Comparison of ENCODE assay signal across 8 cellular contexts in genomic region chr11:65133724-65134123, GRCh38. TPM values are rescaled to one million over a fixed set of nuclear protein-coding genes. Genes with fewer than 3 reads are reported as not detected.
A peak's percentile ranks its signal among the peaks of the same experiment; 100 is the strongest.
DNase-seq lines count a peak whose midpoint lies in the region; ATAC-seq and TF ChIP-seq lines count a peak whose summit lies in the region.

No MANE protein-coding gene starts in this region.

- intact Hi-C loops in Right ventricle myocardium inferior (cut with DNase I), result loop anchor here (1.0 kb wide), 1 partner anchor 48 kb away; the partner anchor contains the start of gene CAPN1
- intact Hi-C loops in cardiac septum (cut with DNase I), result loop anchor here (5.0 kb wide), 1 partner anchor 49 kb away; the partner anchor contains the start of gene CAPN1
- intact Hi-C loops in colonic mucosa (cut with DNase I), result no loop called here

- ATAC-seq in Right ventricle myocardium inferior (no peak), HG03521 (IDR thresholded peaks at IDR 0.05; ENCODE audit: unreplicated experiment) (no peak), HG03196 (IDR thresholded peaks at IDR 0.05; ENCODE audit: unreplicated experiment) (no peak)

- H3K4me3 ChIP-seq in colonic mucosa, result peak overlapping the region; percentile 86

- H3K4me1 ChIP-seq in colonic mucosa, result peaks cover 15% of the 10 kb centered on the region

- TF ChIP-seq CTCF in colonic mucosa (IDR thresholded peaks at IDR 0.05) (no peak), mesothelial cell of epicardium (IDR thresholded peaks at IDR 0.05; ENCODE audit: unreplicated experiment) (no peak)

- H3K9ac ChIP-seq in colonic mucosa (ENCODE audit: low read depth in 2 of 2, low read length in 2 of 2), result peak overlapping the region; percentile 96 to 98

- no peaks in the 10 kb centered on the region for H3K9me3 Mint-ChIP-seq in mesothelial cell of epicardium

- no peaks in the 10 kb centered on the region for H3K27me3 ChIP-seq in colonic mucosa

- H3K27ac Mint-ChIP-seq in mesothelial cell of epicardium, result peak overlapping the region; percentile 100

- peaks cover 3% of the 10 kb centered on the region for H3K36me3 Mint-ChIP-seq in mesothelial cell of epicardium

- no peaks in the 10 kb centered on the region for H3K27me3 Mint-ChIP-seq in mesothelial cell of epicardium (ENCODE audit: low read depth)

- peaks cover 27% of the 10 kb centered on the region for H3K36me3 ChIP-seq in colonic mucosa

- H3K4me1 Mint-ChIP-seq in mesothelial cell of epicardium, result peaks cover 30% of the 10 kb centered on the region

- no peaks in the 10 kb centered on the region for H3K9me3 ChIP-seq in colonic mucosa

- H3K27ac ChIP-seq in colonic mucosa, result peak overlapping the region; percentile 94

- peak overlapping the region; percentile 99 for H3K4me3 Mint-ChIP-seq in mesothelial cell of epicardium

- DNase-seq in Right ventricle myocardium inferior (ENCODE audit: missing footprints), result peak; percentile 71
- DNase-seq in cardiac septum (ENCODE audit: low spot score), result no peak
- DNase-seq in colonic mucosa, result no peak
- no peak for DNase-seq in mesothelial cell of epicardium (ENCODE audit: low spot score in 2 of 2, unreplicated experiment in 2 of 2)
- DNase-seq in SHP77 (lab: John Stamatoyannopoulos, UW), result no peak
- DNase-seq in C1 segment of cervical spinal cord (lab: John Stamatoyannopoulos, UW), result no peak

RNA-seq across cellular contexts. Expression of gene SYVN1, which starts 0.6 kb away (rescaled TPM):
- 27.1 TPM for total RNA-seq in Right ventricle myocardium inferior
- 25.2 TPM for total RNA-seq in cardiac septum
- 10 to 100 TPM; 64.3 to 66.0 TPM for total RNA-seq in colonic mucosa
- total RNA-seq in mesothelial cell of epicardium, result 45.4 to 52.6 TPM (median 47.8 TPM) in 3 replicates

RNA-seq across cellular contexts. Expression of gene MRPL49, which starts 11.6 kb away (rescaled TPM):
- total RNA-seq in Right ventricle myocardium inferior (35.8 TPM), cardiac septum (28.5 TPM), colonic mucosa (10 to 100 TPM; 60.7 to 72.3 TPM), mesothelial cell of epicardium (41.3 to 45.3 TPM (median 43.8 TPM) in 3 replicates)

RNA-seq across cellular contexts. Expression of gene FAU, which starts 11.8 kb away (rescaled TPM):
- 714 TPM for total RNA-seq in Right ventricle myocardium inferior
- 511 TPM for total RNA-seq in cardiac septum
- total RNA-seq in colonic mucosa, result 100 to 1,000 TPM; 752 to 950 TPM
- 710 to 765 TPM (median 760 TPM) in 3 replicates for total RNA-seq in mesothelial cell of epicardium

RNA-seq across cellular contexts. Expression of gene ZNHIT2, which starts 16.2 kb away (rescaled TPM):
- total RNA-seq in Right ventricle myocardium inferior (5.8 TPM), cardiac septum (5.5 TPM), colonic mucosa (10 to 100 TPM in 1 of 2 donors, 1 to 10 TPM in 1; 8.1 to 17.3 TPM), mesothelial cell of epicardium (6.7 to 7.5 TPM (median 7.3 TPM) in 3 replicates)

RNA-seq across cellular contexts. Expression of gene TM7SF2, which starts 22.1 kb away (rescaled TPM):
- total RNA-seq in Right ventricle myocardium inferior (53.1 TPM), cardiac septum (50.1 TPM), colonic mucosa (10 to 100 TPM; 26.6 to 40.0 TPM), mesothelial cell of epicardium (73.4 to 75.6 TPM (median 74.2 TPM) in 3 replicates)
